In genomic region chr20:1163105-1163504, GRCh38 we compare ENCODE assay signal across 20 cellular contexts. TPM values are rescaled to one million over a fixed set of nuclear protein-coding genes. Genes with fewer than 3 reads are reported as not detected.
"Had no signal": no experiment of that assay in that cellular context is flagged by ENCODE, and none has a peak within 500 bp of the region (broad histone marks: within the 10 kb centered on the region; RNA-seq: fewer than 3 reads in every experiment).

No MANE protein-coding gene starts in this region.

- H3K27me3 ChIP-seq: gastrocnemius medialis, tibial artery had no signal

- H3K27ac ChIP-seq: gastrocnemius medialis, tibial artery had no signal

- H3K9me3 ChIP-seq: gastrocnemius medialis, tibial artery had no signal

- H3K4me3 ChIP-seq: gastrocnemius medialis, tibial artery had no signal

- H3K4me1 ChIP-seq: tibial artery had no signal

- DNase-seq: activated CD4-positive, alpha-beta T cell treated with anti-CD3 and anti-CD28 coated beads, Interleukin-2, amount 10 ng/mL, durations not matched to agents 7 days and 5 days; activated naive CD4-positive, alpha-beta T cell treated with Interleukin-2 at 50 U/mL for 16 hours; activated naive CD8-positive, alpha-beta T cell treated with anti-CD3 and anti-CD28 coated beads, Interleukin-2, amount 10 ng/mL, durations not matched to agents 7 days and 5 days; activated T-cell treated with anti-CD3 and anti-CD28 coated beads for 4 hours; anterior cingulate cortex; caudate nucleus; gastrocnemius medialis; kidney glomerular epithelial cell; mesendoderm; natural killer cell; posterior cingulate gyrus; retina; stimulated activated CD4-positive, alpha-beta T cell treated with anti-CD3 and anti-CD28 coated beads, Interleukin-12 subunit alpha, Interleukin-12 subunit beta, amount 100 ng/mL, for 4 hours; stimulated activated CD4-positive, alpha-beta T cell treated with anti-CD3 and anti-CD28 coated beads, Interleukin-1b, Interleukin-23, amount 100 ng/mL, for 48 hours; stimulated activated CD8-positive, alpha-beta memory T cell treated with anti-CD3 and anti-CD28 coated beads, Interleukin-4, amount 100 ng/mL, for 48 hours; stimulated activated naive CD4-positive, alpha-beta T cell treated with Interleukin-2 at 50 U/mL for 16 hours; substantia nigra; tibial artery had no signal

RNA-seq across cellular contexts. Expression of gene C20orf202, which starts 40.1 kb away (rescaled TPM):
- total RNA-seq: activated CD4-positive, alpha-beta T cell treated with anti-CD3 and anti-CD28 coated beads, Interleukin-2, amount 10 ng/mL, durations not matched to agents 7 days and 5 days; activated T-helper 1 cell treated with anti-CD3 and anti-CD28 coated beads, Interleukin-12 subunit alpha, Interleukin-12 subunit beta, Interleukin-2, Interleukin-4 antibody, amounts not matched to agents 30 ng/mL and 10 ng/mL and 1 ng/mL, durations not matched to agents 14 hours and 24 hours and 36 hours; epithelial cell of proximal tubule had no signal
